ENCODE assay signal across 16 cellular contexts in genomic region chr11:129728571-129728970, GRCh38.
DNase-seq lines count a peak whose midpoint lies in the region; ATAC-seq and TF ChIP-seq lines count a peak whose summit lies in the region.
"Had no signal": no experiment of that assay in that cellular context is flagged by ENCODE, and none has a peak within 500 bp of the region (broad histone marks: within the 10 kb centered on the region; RNA-seq: fewer than 3 reads in every experiment).

No MANE protein-coding gene starts in this region.

- no peak overlapping the region for H3K27ac Mint-ChIP-seq in MCF 10A (ENCODE audit: low read depth, unreplicated experiment)
- H3K27ac Mint-ChIP-seq: activated CD4-positive, alpha-beta T cell treated with anti-CD3 and anti-CD28 coated beads, Interleukin-2, amount 10 ng/mL, durations not matched to agents 7 days and 5 days; activated T-helper 1 cell treated with anti-CD3 and anti-CD28 coated beads, Interleukin-12 subunit alpha, Interleukin-12 subunit beta, Interleukin-2, Interleukin-4 antibody, amounts not matched to agents 30 ng/mL and 10 ng/mL and 1 ng/mL, durations not matched to agents 14 hours and 24 hours and 36 hours; T-helper 1 cell treated with Interleukin-12 subunit alpha and Interleukin-12 subunit beta and Interleukin-4 antibody, amounts not matched to agents 30 μg/mL and 1 μg/mL, for 36 hours had no signal

- dilution Hi-C loops in mammary epithelial cell (cut with HindIII; ENCODE audit: low sequenced_read_pairs): loop anchor here (25.0 kb wide), 1 partner anchor 841 kb away; the partner anchor contains the start of gene KCNJ5

- H3K4me1 ChIP-seq in mammary epithelial cell (ENCODE audit: insufficient read depth, low read length) (peaks cover 17% of the 10 kb centered on the region), esophagus squamous epithelium (peaks cover 0 to 73% (median 11%) of the 10 kb centered on the region in 3 donors), GM23248 (ENCODE audit: insufficient read depth) (no peaks in the 10 kb centered on the region)
- H3K4me1 ChIP-seq: A549, ascending aorta had no signal

- no peak for TF ChIP-seq POLR2A in esophagus squamous epithelium (IDR thresholded peaks at IDR 0.05)
- no peak for TF ChIP-seq POLR2A in GM18505 (IDR thresholded peaks at IDR 0.05; ENCODE audit: borderline replicate concordance, extremely low read depth, insufficient read depth, insufficient read length)

- CTCF ChIA-PET in MCF 10A (lab: Yijun Ruan, JAX) (interaction anchor here (0.7 to 4.1 kb wide), 6 partner anchors 19 to 397 kb away, joined by 3 to 16 read pairs (median 4); no protein-coding TSS in a partner anchor), mammary epithelial cell (lab: Charles Lee; ENCODE audit: low non-redundant PET) (no interaction called here)

- no peaks in the 10 kb centered on the region for H3K36me3 Mint-ChIP-seq in MCF 10A (ENCODE audit: insufficient read depth, unreplicated experiment)

- H2AFZ ChIP-seq in mammary epithelial cell (ENCODE audit: low read depth, low read length) (no peak overlapping the region), GM23248 (no peak overlapping the region)

- H3K9me3 Mint-ChIP-seq in MCF 10A (ENCODE audit: unreplicated experiment): no peaks in the 10 kb centered on the region
- H3K9me3 Mint-ChIP-seq: activated CD4-positive, alpha-beta T cell treated with anti-CD3 and anti-CD28 coated beads, Interleukin-2, amount 10 ng/mL, durations not matched to agents 7 days and 5 days; activated T-helper 1 cell treated with anti-CD3 and anti-CD28 coated beads, Interleukin-12 subunit alpha, Interleukin-12 subunit beta, Interleukin-2, Interleukin-4 antibody, amounts not matched to agents 30 ng/mL and 10 ng/mL and 1 ng/mL, durations not matched to agents 14 hours and 24 hours and 36 hours; T-helper 1 cell treated with Interleukin-12 subunit alpha and Interleukin-12 subunit beta and Interleukin-4 antibody, amounts not matched to agents 30 μg/mL and 1 μg/mL, for 36 hours had no signal

- no TSS peak for BruUV-seq in MCF 10A (replicated peaks; lab: Mats Ljungman, UMichigan)
- no TSS peak for BruUV-seq in mammary epithelial cell (replicated peaks; lab: Mats Ljungman, UMichigan)

- no peak for TF ChIP-seq CTCF in MCF 10A (IDR thresholded peaks at IDR 0.05; ENCODE audit: unreplicated experiment)
- no peak for TF ChIP-seq CTCF in mammary epithelial cell (conservative IDR thresholded peaks at IDR 0.05 in 1 of 2, IDR thresholded peaks at IDR 0.05 in 1 of 2; ENCODE audit: extremely low read depth in 1 of 2, insufficient read depth in 1 of 2, low read depth in 1 of 2, low read length in 2 of 2)
- no peak for TF ChIP-seq CTCF in esophagus squamous epithelium (IDR thresholded peaks at IDR 0.05)

- H3K27me3 ChIP-seq in mammary epithelial cell (ENCODE audit: insufficient read depth, low read length) (no peaks in the 10 kb centered on the region), esophagus squamous epithelium (peaks cover 0 to 4% (median 0%) of the 10 kb centered on the region in 4 donors), GM23248 (replicated peaks; ENCODE audit: insufficient read depth) (peaks cover 67% of the 10 kb centered on the region)
- H3K27me3 ChIP-seq: ascending aorta, ovary had no signal

- H3K79me2 ChIP-seq in mammary epithelial cell (ENCODE audit: insufficient read depth, low read length) (no peaks in the 10 kb centered on the region), GM23248 (ENCODE audit: insufficient read depth) (no peaks in the 10 kb centered on the region)

- POLR2A ChIA-PET in MCF 10A (lab: Yijun Ruan, JAX): interaction anchor here (0.6 to 2.7 kb wide), 8 partner anchors 17 to 363 kb away, joined by 3 to 12 read pairs (median 3); no protein-coding TSS in a partner anchor

- DNase-seq in MCF 10A (ENCODE audit: unreplicated experiment): peak; percentile 55
- DNase-seq in mammary epithelial cell: no peak
- DNase-seq in NCI-H524 (lab: John Stamatoyannopoulos, UW): peak; percentile 74 to 88
- DNase-seq in esophagus squamous epithelium (lab: John Stamatoyannopoulos, UW): no peak
- DNase-seq in middle frontal gyrus (ENCODE audit: extremely low spot score, low spot score): no peak
- no peak for DNase-seq in GM23248
- DNase-seq: activated CD4-positive, alpha-beta T cell treated with anti-CD3 and anti-CD28 coated beads, Interleukin-2, amount 10 ng/mL, durations not matched to agents 7 days and 5 days; mesenchymal stem cell; NCI-H1694 treated with DMSO at 0.1 percent for 48 hours; ovary had no signal

- H3K9me3 ChIP-seq in mammary epithelial cell (replicated peaks; ENCODE audit: insufficient read depth, low read length): no peaks in the 10 kb centered on the region
- no peaks in the 10 kb centered on the region for H3K9me3 ChIP-seq in esophagus squamous epithelium
- no peaks in the 10 kb centered on the region for H3K9me3 ChIP-seq in GM23248 (ENCODE audit: low read depth)
- H3K9me3 ChIP-seq: A549, ascending aorta, ovary had no signal

- peaks cover 5% of the 10 kb centered on the region for H3K27me3 Mint-ChIP-seq in MCF 10A (ENCODE audit: insufficient read depth, unreplicated experiment)
- H3K27me3 Mint-ChIP-seq: activated CD4-positive, alpha-beta T cell treated with anti-CD3 and anti-CD28 coated beads, Interleukin-2, amount 10 ng/mL, durations not matched to agents 7 days and 5 days had no signal

- H3K9ac ChIP-seq in mammary epithelial cell (ENCODE audit: insufficient read depth, low read length): no peak overlapping the region
- no peak overlapping the region for H3K9ac ChIP-seq in GM23248

- H3F3A ChIP-seq in GM23248 (ENCODE audit: insufficient read depth): no peaks in the 10 kb centered on the region

- ATAC-seq in GM18868 (IDR thresholded peaks at IDR 0.05; ENCODE audit: unreplicated experiment) (no peak), GM18505 (IDR thresholded peaks at IDR 0.05; ENCODE audit: unreplicated experiment) (no peak)
- ATAC-seq: A549 had no signal

- H3K9me2 ChIP-seq in GM23248 (ENCODE audit: insufficient read depth): no peaks in the 10 kb centered on the region

- no peak overlapping the region for H3K4me3 Mint-ChIP-seq in MCF 10A (ENCODE audit: unreplicated experiment)
- H3K4me3 Mint-ChIP-seq: activated CD4-positive, alpha-beta T cell treated with anti-CD3 and anti-CD28 coated beads, Interleukin-2, amount 10 ng/mL, durations not matched to agents 7 days and 5 days; activated T-helper 1 cell treated with anti-CD3 and anti-CD28 coated beads, Interleukin-12 subunit alpha, Interleukin-12 subunit beta, Interleukin-2, Interleukin-4 antibody, amounts not matched to agents 30 ng/mL and 10 ng/mL and 1 ng/mL, durations not matched to agents 14 hours and 24 hours and 36 hours; T-helper 1 cell treated with Interleukin-12 subunit alpha and Interleukin-12 subunit beta and Interleukin-4 antibody, amounts not matched to agents 30 μg/mL and 1 μg/mL, for 36 hours had no signal

- H3K27ac ChIP-seq in mammary epithelial cell (ENCODE audit: insufficient read depth, low read depth, low read length): no peak overlapping the region
- H3K27ac ChIP-seq in esophagus squamous epithelium: peak overlapping the region in 3 of 4 donors; percentile 40 to 76 (median 69)
- H3K27ac ChIP-seq in GM23248: no peak overlapping the region
- H3K27ac ChIP-seq: A549, ascending aorta, ovary had no signal

- H3K4me3 ChIP-seq in mammary epithelial cell (replicated peaks in 1 of 3; ENCODE audit: insufficient read depth in 1 of 3, low read depth in 2 of 3, low read length in 3 of 3): no peak overlapping the region
- H3K4me3 ChIP-seq in esophagus squamous epithelium: no peak overlapping the region
- H3K4me3 ChIP-seq in GM23248: no peak overlapping the region
- H3K4me3 ChIP-seq: A549, ascending aorta, ovary had no signal

- H3K4me1 Mint-ChIP-seq in MCF 10A (ENCODE audit: insufficient read depth, unreplicated experiment): peaks cover 54% of the 10 kb centered on the region
- H3K4me1 Mint-ChIP-seq: activated CD4-positive, alpha-beta T cell treated with anti-CD3 and anti-CD28 coated beads, Interleukin-2, amount 10 ng/mL, durations not matched to agents 7 days and 5 days had no signal

- H3K4me2 ChIP-seq in mammary epithelial cell (ENCODE audit: insufficient read depth, low read depth, low read length) (no peak overlapping the region), GM23248 (ENCODE audit: unreplicated experiment) (no peak overlapping the region)
- H3K4me2 ChIP-seq: A549 had no signal

- intact Hi-C loops in MCF 10A (cut with micrococcal nuclease): no loop called here
- intact Hi-C loops in mammary epithelial cell (cut with micrococcal nuclease): no loop called here
- intact Hi-C loops in esophagus squamous epithelium (cut with DNase I): no loop called here

- no peaks in the 10 kb centered on the region for H4K20me1 ChIP-seq in mammary epithelial cell (ENCODE audit: insufficient read depth, low read length)
- no peaks in the 10 kb centered on the region for H4K20me1 ChIP-seq in GM23248 (ENCODE audit: insufficient read depth)

- WGBS in mammary epithelial cell (ENCODE audit: low coverage, missing lambda C conversion rate): 20% methylated on average over 6 of the region's 7 CpGs
- WGBS in esophagus squamous epithelium, 2 donors: 30 to 54% methylated on average over 7 of the region's 7 CpGs
- WGBS in GM23248 (ENCODE audit: low coverage in 1 of 2, low lambda C conversion rate in 2 of 2, missing lambda C conversion rate in 2 of 2), 2 experiments: 21 to 27% methylated on average over 7 of the region's 7 CpGs

- H3K36me3 ChIP-seq in mammary epithelial cell (ENCODE audit: insufficient read depth, low read length) (no peaks in the 10 kb centered on the region), esophagus squamous epithelium (no peaks in the 10 kb centered on the region), GM23248 (ENCODE audit: low read depth) (no peaks in the 10 kb centered on the region)
- H3K36me3 ChIP-seq: ascending aorta, ovary had no signal

- in situ Hi-C loops in mammary epithelial cell (cut with MboI; ENCODE audit: low sequenced_read_pairs in 2 of 2): loop anchor here (25.0 kb wide), 2 partner anchors 616 to 841 kb away; partner anchors contain the start of gene KCNJ5 (in 1 of the 2)
- in situ Hi-C loops in GM23248 (cut with MboI): loop anchor here (25.0 kb wide), 1 partner anchor 616 kb away; no protein-coding TSS in a partner anchor

Comparison
In these comparisons a context has a peak if more than half of its experiments do, and no peak if none do; other contexts are left out.
1. DNase-seq: peak in MCF 10A (single experiment) and NCI-H524 (2 of 2); none in mammary epithelial cell (single experiment), esophagus squamous epithelium (single experiment), middle frontal gyrus (single experiment) and GM23248 (single experiment).
2. H3K27ac ChIP-seq: peak in esophagus squamous epithelium (3 of 4); none in mammary epithelial cell (single experiment) and GM23248 (single experiment).